In the genomic region with DNA sequence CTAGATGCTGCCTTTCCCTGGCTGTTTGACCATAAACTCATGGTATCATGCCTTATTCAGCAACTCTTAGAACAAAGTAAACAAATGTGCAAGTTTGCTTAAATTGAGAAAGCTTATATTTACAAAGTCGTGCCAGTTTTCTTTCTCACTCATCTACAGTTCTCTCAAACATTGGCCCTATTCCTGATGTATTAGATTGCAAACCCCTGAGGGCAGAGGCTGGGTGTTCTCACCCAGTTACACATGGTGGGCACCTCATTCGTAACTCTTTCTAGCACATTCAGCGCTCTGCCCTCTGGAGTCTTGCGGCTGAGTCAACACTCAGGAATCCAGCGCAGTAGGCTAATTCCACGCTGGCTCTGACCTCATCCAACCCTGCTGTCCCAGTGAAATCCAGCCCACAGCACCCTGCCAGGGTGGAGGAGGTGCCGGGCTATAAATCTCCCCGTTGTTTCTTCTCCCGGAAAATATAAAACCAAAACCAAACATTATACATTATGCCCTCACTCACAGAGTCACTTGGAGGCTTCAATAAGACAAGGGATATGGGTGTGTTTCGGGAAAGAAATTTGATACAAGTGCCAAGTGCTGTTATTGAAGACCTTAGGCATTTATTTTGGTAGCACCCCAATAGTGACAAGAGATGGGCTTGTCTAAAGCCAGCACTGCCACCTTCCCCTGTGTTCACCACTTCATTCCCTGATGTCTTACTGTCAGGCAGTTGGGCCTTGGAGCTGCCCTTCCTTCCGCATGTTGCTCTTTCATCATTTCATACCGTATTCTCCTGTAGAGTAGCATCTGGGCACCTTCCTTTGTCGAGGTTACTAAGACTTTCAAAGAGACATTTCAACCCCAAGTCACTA, we compare ENCODE assay signal across 8 cellular contexts.
DNase-seq lines count a peak whose midpoint lies in the region; ATAC-seq and TF ChIP-seq lines count a peak whose summit lies in the region.

No MANE protein-coding gene starts in this region.

- 0 out of 2 replicates have a peak overlapping the region, but pooled peaks have one; percentile 6 for H3K9ac ChIP-seq in PC-3 (ENCODE audit: low read length)

- BruUV-seq in PC-3 (replicated peaks; lab: Mats Ljungman, UMichigan) = TSS peak; percentile 39

- peaks cover 45% of the 10 kb centered on the region for H3K4me1 ChIP-seq in PC-3 (ENCODE audit: insufficient read depth, low read length)

- no peak for TF ChIP-seq POLR2A in GM18505 (IDR thresholded peaks at IDR 0.05; ENCODE audit: borderline replicate concordance, extremely low read depth, insufficient read depth, insufficient read length)

- peaks cover 8% of the 10 kb centered on the region for H3F3A ChIP-seq in PC-3 (ENCODE audit: low read length, unreplicated experiment)

- H3K27ac ChIP-seq in PC-3 (ENCODE audit: low read length) = peak overlapping the region; percentile 79

- CTCF ChIA-PET in PC-3 (lab: Charles Lee) = no interaction called here

- DNase-seq in DMS 273 (lab: John Stamatoyannopoulos, UW; ENCODE audit: unreplicated experiment) (peak; percentile 89), PC-3 (peak; percentile 99), fibroblast of mammary gland (ENCODE audit: low read depth) (peak; percentile 96), posterior vena cava (ENCODE audit: low spot score) (peak; percentile 91), GM13977 (ENCODE audit: low spot score) (no peak)
- no peak for DNase-seq in stimulated activated naive CD4-positive, alpha-beta T cell treated with Interleukin-2 at 50 U/mL for 16 hours (lab: John Stamatoyannopoulos, UW)

- TF ChIP-seq CTCF in PC-3 (conservative IDR thresholded peaks at IDR 0.05; ENCODE audit: low read depth, low read length) (no peak), fibroblast of mammary gland (conservative IDR thresholded peaks at IDR 0.05; ENCODE audit: control insufficient read depth, insufficient read depth, low read depth, low read length) (no peak), GM13977 (IDR thresholded peaks at IDR 0.05; ENCODE audit: extremely low read depth, insufficient read depth, missing control alignments) (no peak)

- no peaks in the 10 kb centered on the region for H3K27me3 ChIP-seq in PC-3 (ENCODE audit: low read length)

- H2AFZ ChIP-seq in PC-3 (ENCODE audit: low read length) = no peak overlapping the region

- ATAC-seq in PC-3 = peak; percentile 88
- ATAC-seq in GM18505 (IDR thresholded peaks at IDR 0.05; ENCODE audit: unreplicated experiment) = no peak
- ATAC-seq in HG03045 (IDR thresholded peaks at IDR 0.05; ENCODE audit: unreplicated experiment) = no peak

- no peaks in the 10 kb centered on the region for H3K79me2 ChIP-seq in PC-3 (ENCODE audit: low read length)

- H4K20me1 ChIP-seq in PC-3 (ENCODE audit: low read length) = no peaks in the 10 kb centered on the region

- POLR2A ChIA-PET in PC-3 (lab: Charles Lee; ENCODE audit: unreplicated experiment) = interaction anchor here (0.9 kb wide), 1 partner anchor 25 kb away, joined by 3 read pairs; no protein-coding TSS in a partner anchor

- H3K4me3 ChIP-seq in PC-3 (ENCODE audit: low read length) (peak overlapping the region; percentile 16; the same call in 1 of the 2 replicates), fibroblast of mammary gland (ENCODE audit: control insufficient read depth, low read depth, low read length) (no peak overlapping the region)

- H3K9me2 ChIP-seq in PC-3 (replicated peaks; ENCODE audit: low read length) = no peaks in the 10 kb centered on the region

- intact Hi-C loops in PC-3 (cut with micrococcal nuclease) (loop anchor here (1.0 to 2.0 kb wide), 4 partner anchors 25 to 930 kb away; partner anchors contain the start of genes PRKCE and SIX2), posterior vena cava (cut with DNase I) (loop anchor here (5.0 to 10.0 kb wide), 2 partner anchors 164 to 297 kb away; no protein-coding TSS in a partner anchor)

- in situ Hi-C loops in GM13977 (cut with MboI; ENCODE audit: low pct_unique_long_range_greater_than_20kb, low sequenced_read_pairs, unreplicated experiment) = loop anchor here (10.0 kb wide), 1 partner anchor 294 kb away; no protein-coding TSS in a partner anchor

- H3K4me2 ChIP-seq in PC-3 (ENCODE audit: low read length) = peak overlapping the region; percentile 63

- no peaks in the 10 kb centered on the region for H3K9me3 ChIP-seq in PC-3 (ENCODE audit: low read length)

- no peaks in the 10 kb centered on the region for H3K36me3 ChIP-seq in PC-3 (ENCODE audit: low read depth, low read length)

Comparison
In these comparisons a context has a peak if more than half of its experiments do, and no peak if none do; other contexts are left out.
1. DNase-seq: peak in DMS 273 (single experiment), PC-3 (single experiment), fibroblast of mammary gland (single experiment) and posterior vena cava (single experiment); none in GM13977 (single experiment) and stimulated activated naive CD4-positive, alpha-beta T cell treated with Interleukin-2 at 50 U/mL for 16 hours (single experiment).